Comparison of ENCODE assay signal across 1 cellular context in the genomic region with DNA sequence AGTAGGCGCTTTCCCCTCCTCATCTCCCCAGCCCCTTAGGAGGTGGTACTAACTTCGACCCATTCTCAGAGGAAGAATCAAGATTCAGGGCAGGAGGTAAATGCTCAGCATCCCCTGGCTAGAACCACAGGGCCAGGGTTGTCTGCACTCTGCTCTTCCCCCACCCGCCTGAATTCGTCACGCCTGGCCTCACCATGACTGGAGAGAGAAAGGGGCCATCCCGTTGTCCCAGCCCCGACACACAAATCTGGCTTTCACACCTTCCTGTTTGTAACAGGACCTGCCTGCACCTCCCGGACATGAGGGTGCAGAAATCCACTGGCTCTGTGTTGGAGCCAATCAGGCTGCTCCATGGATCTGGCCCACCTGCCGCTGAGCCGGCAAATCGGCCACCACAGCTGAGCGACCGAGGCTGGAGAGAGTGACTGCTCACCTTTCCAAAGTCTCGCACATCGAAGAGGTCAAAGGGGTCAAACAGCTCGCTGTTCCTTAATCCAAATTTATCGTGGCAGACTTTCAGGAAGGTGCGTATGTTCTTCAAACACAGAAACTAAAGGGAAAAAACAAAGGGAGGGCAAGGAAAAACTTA.
TF ChIP-seq lines count a peak whose summit lies in the region.

No MANE protein-coding gene starts in this region.

TF ChIP-seq in HepG2, 621 proteins besides CTCF, POLR2A, EP300 and RAD21:
- TF ChIP-seq GLI4 (CRISPR knock-in tag; IDR thresholded peaks at IDR 0.05; ENCODE audit: borderline replicate concordance), result no peak
- TF ChIP-seq ZKSCAN1 (IDR thresholded peaks at IDR 0.05; ENCODE audit: low read length), result peak; percentile 70; the same call in 1 of the 2 replicates
- no peak for TF ChIP-seq ISL2 (CRISPR knock-in tag; IDR thresholded peaks at IDR 0.05)
